In the genomic region with DNA sequence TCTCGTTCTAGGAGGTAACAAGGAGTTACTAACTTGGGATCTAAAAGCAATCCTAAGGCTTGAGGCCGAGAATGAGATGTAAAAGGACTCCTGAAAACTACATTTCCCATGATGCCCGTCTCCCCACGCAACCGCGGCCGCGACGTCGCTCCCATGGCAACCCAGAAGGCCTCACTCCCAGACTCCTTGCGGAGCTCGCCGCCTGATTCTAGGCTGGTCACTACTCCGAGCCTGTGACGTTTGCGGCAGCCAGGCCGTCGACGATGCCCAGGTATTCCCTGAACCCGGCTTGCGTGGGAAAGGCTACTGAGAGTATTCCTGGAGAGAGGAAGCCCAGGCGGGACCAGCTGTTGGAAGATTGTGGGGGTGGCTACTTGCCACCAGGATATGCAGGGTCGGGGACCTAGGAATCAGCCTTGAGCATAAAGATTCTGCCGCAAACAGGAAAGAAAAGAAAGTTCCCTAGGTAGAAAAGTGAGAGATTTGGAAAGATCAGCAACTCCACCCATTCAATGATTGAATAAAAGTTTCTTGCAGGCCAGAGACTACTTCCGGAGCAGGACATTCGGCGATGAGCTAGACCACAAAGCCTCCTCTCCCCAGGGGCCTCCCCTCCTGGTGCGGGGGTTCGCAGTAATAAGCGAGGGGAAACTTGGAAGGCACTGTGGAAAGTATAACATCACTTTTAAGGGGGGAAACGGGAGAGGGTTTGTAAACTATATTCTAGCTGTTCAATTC, we compare ENCODE assay signal across 8 cellular contexts. TPM values are rescaled to one million over a fixed set of nuclear protein-coding genes. Genes with fewer than 3 reads are reported as not detected.
DNase-seq lines count a peak whose midpoint lies in the region; ATAC-seq and TF ChIP-seq lines count a peak whose summit lies in the region.

A gene (plus strand): TSS at position 164 of the 738 bp plus-strand sequence. CDS start 100 bp downstream, at position 264.

- H3K27me3 Mint-ChIP-seq in T-helper 17 cell = peaks cover 17% of the 10 kb centered on the region

- 0 to 1% (median 0%) methylated on average over 31 of the region's 31 CpGs for WGBS in psoas muscle, 3 donors
- WGBS in urinary bladder = under 1% methylated on average over 31 of the region's 31 CpGs

- peak within 1 kb of the TSS; percentile 85 for H3K4me3 ChIP-seq in psoas muscle
- H3K4me3 ChIP-seq in urinary bladder (ENCODE audit: low read depth, low read length) = peak within 1 kb of the TSS; percentile 72

- peak; percentile 99 for ATAC-seq in HG02852 (IDR thresholded peaks at IDR 0.05; ENCODE audit: unreplicated experiment)
- peak; percentile 100 for ATAC-seq in T-helper 17 cell
- ATAC-seq in left ventricle myocardium superior = peak; percentile 99
- ATAC-seq in psoas muscle = peak; percentile 98 to 100 (median 100)

- in situ Hi-C loops in GM13976 (cut with MboI; ENCODE audit: low sequenced_read_pairs, unreplicated experiment) = no loop called here

- peak; percentile 90 for DNase-seq in GM13976 (ENCODE audit: low spot score)
- peak; percentile 95 for DNase-seq in NCI-H146 treated with DMSO at 0.1 percent for 48 hours (lab: John Stamatoyannopoulos, UW; ENCODE audit: unreplicated experiment)
- peak; percentile 40 to 55 (median 43) for DNase-seq in T-helper 17 cell
- DNase-seq in amygdala (lab: John Stamatoyannopoulos, UW) = peak; percentile 37 to 91 (median 75)
- peak; percentile 93 for DNase-seq in left ventricle myocardium superior
- DNase-seq in psoas muscle = peak; percentile 81 to 95

- H3K36me3 ChIP-seq in psoas muscle (ENCODE audit: insufficient read depth in 1 of 2, low read depth in 1 of 2) = peaks cover 0 to 19% of the 10 kb centered on the region in 2 donors
- H3K36me3 ChIP-seq in urinary bladder (ENCODE audit: insufficient read depth) = no peaks in the 10 kb centered on the region

- peaks cover 7% of the 10 kb centered on the region for H3K4me1 ChIP-seq in psoas muscle
- H3K4me1 ChIP-seq in urinary bladder (ENCODE audit: insufficient read depth) = no peaks in the 10 kb centered on the region

- H3K27ac ChIP-seq in psoas muscle = peak within 1 kb of the TSS; percentile 80
- peak within 1 kb of the TSS; percentile 75 for H3K27ac ChIP-seq in urinary bladder (ENCODE audit: low read depth)

- no peaks in the 10 kb centered on the region for H3K27me3 ChIP-seq in psoas muscle (ENCODE audit: insufficient read depth in 3 of 3, low read length in 2 of 3)

- H3K27ac Mint-ChIP-seq in T-helper 17 cell = peak within 1 kb of the TSS; percentile 97

- TF ChIP-seq CTCF in GM13976 (IDR thresholded peaks at IDR 0.05; ENCODE audit: borderline replicate concordance, control extremely low read depth, extremely low read depth, insufficient read depth, missing control alignments) = no peak
- no peak for TF ChIP-seq CTCF in psoas muscle (IDR thresholded peaks at IDR 0.05)

- H3K4me1 Mint-ChIP-seq in T-helper 17 cell = peaks cover 11% of the 10 kb centered on the region

- H3K9me3 ChIP-seq in T-helper 17 cell (ENCODE audit: control insufficient read depth, low read length, poor library complexity, severe bottlenecking) = no peaks in the 10 kb centered on the region
- H3K9me3 ChIP-seq in psoas muscle = no peaks in the 10 kb centered on the region

- H3K4me3 Mint-ChIP-seq in T-helper 17 cell = peak within 1 kb of the TSS; percentile 98

- peaks cover 5% of the 10 kb centered on the region for H3K36me3 Mint-ChIP-seq in T-helper 17 cell (ENCODE audit: low read depth)

- intact Hi-C loops in left ventricle myocardium superior (cut with micrococcal nuclease) = no loop called here
- intact Hi-C loops in psoas muscle (cut with DNase I) = loop anchor here in 1 of 2 donors (5.0 kb wide), 1 partner anchor 162 kb away; no protein-coding TSS in a partner anchor

RNA-seq across cellular contexts. Expression of the gene that starts here (rescaled TPM):
- 1 to 10 TPM; 2.8 to 4.7 TPM for total RNA-seq in T-helper 17 cell
- total RNA-seq in left ventricle myocardium superior = 8.1 TPM
- 10 to 100 TPM in 1 of 4 donors, 1 to 10 TPM in 3; 3.4 to 11.4 (median 7.9) TPM for total RNA-seq in psoas muscle
- polyA plus RNA-seq in psoas muscle = 10 to 100 TPM in 1 of 3 donors, 1 to 10 TPM in 2; 7.2 to 23.7 (median 8.9) TPM
- total RNA-seq in urinary bladder = 70.8 TPM
- 11.8 TPM for polyA plus RNA-seq in urinary bladder

Comparison
In these comparisons a context has a peak if more than half of its experiments do, and no peak if none do; other contexts are left out.
1. Peak in every context shown above with its lines: DNase-seq, ATAC-seq, H3K4me3 ChIP-seq and H3K27ac ChIP-seq.
2. DNase-seq: peak in every context shown above with its lines; median percentile 95 in NCI-H146 treated with DMSO at 0.1 percent for 48 hours; 93 in left ventricle myocardium superior; 90 in GM13976; 88 in psoas muscle; 75 in amygdala; 43 in T-helper 17 cell.